ENCODE assay signal across 16 cellular contexts in genomic region chr11:117375960-117376359, GRCh38. TPM values are rescaled to one million over a fixed set of nuclear protein-coding genes. Genes with fewer than 3 reads are reported as not detected.
DNase-seq lines count a peak whose midpoint lies in the region; FAIRE-seq and TF ChIP-seq lines count a peak whose summit lies in the region.
"Had no signal": no experiment of that assay in that cellular context is flagged by ENCODE, and none has a peak within 500 bp of the region (broad histone marks: within the 10 kb centered on the region; RNA-seq: fewer than 3 reads in every experiment).

No MANE protein-coding gene starts in this region.

- no peaks in the 10 kb centered on the region for H3K4me1 ChIP-seq in astrocyte (ENCODE audit: insufficient read depth, low read length)

- in situ Hi-C loops in KBM-7 (cut with MboI; ENCODE audit: low pct_unique_long_range_greater_than_20kb, low sequenced_read_pairs), result no loop called here

- no peaks in the 10 kb centered on the region for H3K79me2 ChIP-seq in astrocyte (ENCODE audit: insufficient read depth, low read length)

- no peaks in the 10 kb centered on the region for H3K9me3 ChIP-seq in astrocyte (ENCODE audit: insufficient read depth, low read depth, low read length)
- H3K9me3 ChIP-seq: SK-N-SH had no signal

- no peak overlapping the region for H3K4me2 ChIP-seq in astrocyte (ENCODE audit: low read length)
- H3K4me2 ChIP-seq: SK-N-SH had no signal

- H3K4me1 Mint-ChIP-seq in astrocyte (ENCODE audit: low read depth, unreplicated experiment), result no peaks in the 10 kb centered on the region
- peaks cover 13% of the 10 kb centered on the region for H3K4me1 Mint-ChIP-seq in neural crest cell
- H3K4me1 Mint-ChIP-seq: B cell; CD4-positive, alpha-beta memory T cell had no signal

- no peak overlapping the region for H3K9ac ChIP-seq in astrocyte (ENCODE audit: low read length)
- H3K9ac ChIP-seq: SK-N-SH had no signal

- no peaks in the 10 kb centered on the region for H3K27me3 ChIP-seq in astrocyte (ENCODE audit: insufficient read depth, low read length)

- CTCF ChIA-PET in RWPE1 (lab: Yijun Ruan, JAX), result no interaction called here

- H3K9me3 Mint-ChIP-seq in astrocyte (ENCODE audit: unreplicated experiment), result no peaks in the 10 kb centered on the region
- no peaks in the 10 kb centered on the region for H3K9me3 Mint-ChIP-seq in neural crest cell
- H3K9me3 Mint-ChIP-seq: CD4-positive, alpha-beta memory T cell had no signal

- POLR2A ChIA-PET in RWPE1 (lab: Yijun Ruan, JAX; ENCODE audit: low non-redundant PET), result no interaction called here

- H3K27ac ChIP-seq in astrocyte (ENCODE audit: low read depth, low read length) (no peak overlapping the region), RWPE1 (no peak overlapping the region)

- H3K36me3 Mint-ChIP-seq in astrocyte (ENCODE audit: low read depth, unreplicated experiment), result peaks cover 47% of the 10 kb centered on the region
- peaks cover 20% of the 10 kb centered on the region for H3K36me3 Mint-ChIP-seq in neural crest cell (ENCODE audit: low read depth)

- H3K27ac Mint-ChIP-seq in astrocyte (ENCODE audit: unreplicated experiment) (no peak overlapping the region), neural crest cell (ENCODE audit: unreplicated experiment) (peak overlapping the region; percentile 60)
- H3K27ac Mint-ChIP-seq: B cell had no signal

- H3K27me3 Mint-ChIP-seq in astrocyte (ENCODE audit: low read depth, unreplicated experiment), result no peaks in the 10 kb centered on the region
- no peaks in the 10 kb centered on the region for H3K27me3 Mint-ChIP-seq in neural crest cell (ENCODE audit: low read depth)
- H3K27me3 Mint-ChIP-seq: B cell; CD4-positive, alpha-beta memory T cell had no signal

- peaks cover 25% of the 10 kb centered on the region for H3K36me3 ChIP-seq in astrocyte (ENCODE audit: insufficient read depth, low read length)

- no peak for TF ChIP-seq CTCF in astrocyte (IDR thresholded peaks at IDR 0.05; ENCODE audit: insufficient read depth, low read depth, low read length)
- TF ChIP-seq CTCF in neural crest cell (conservative IDR thresholded peaks at IDR 0.05), result no peak
- TF ChIP-seq CTCF in RWPE1 (conservative IDR thresholded peaks at IDR 0.05; ENCODE audit: low read depth), result no peak

- peaks cover 5% of the 10 kb centered on the region for H4K20me1 ChIP-seq in astrocyte (ENCODE audit: insufficient read depth, low read length)

- DNase-seq in NCI-H2171 treated with DMSO at 0.1 percent for 48 hours (lab: John Stamatoyannopoulos, UW) (peak; percentile 25), NCI-H2171 (lab: John Stamatoyannopoulos, UW) (no peak), NCI-H2227 (lab: John Stamatoyannopoulos, UW; ENCODE audit: unreplicated experiment) (peak; percentile 88), astrocyte (ENCODE audit: low read depth) (no peak), neural crest cell (ENCODE audit: low read depth, low spot score) (no peak), RWPE1 (ENCODE audit: low spot score) (no peak), KBM-7 (no peak)
- DNase-seq: ACHN; CD4-positive, alpha-beta memory T cell; GOT3; NCI-H2029 treated with DMSO at 0.1 percent for 48 hours; NCI-H526 treated with DMSO at 0.1 percent for 48 hours; SK-N-SH had no signal

- no peak overlapping the region for H3K4me3 ChIP-seq in astrocyte (ENCODE audit: insufficient read depth, low read depth, low read length)
- H3K4me3 ChIP-seq: K562 had no signal

- H3K4me3 Mint-ChIP-seq in astrocyte (ENCODE audit: unreplicated experiment) (peak overlapping the region; percentile 40), neural crest cell (no peak overlapping the region)
- H3K4me3 Mint-ChIP-seq: B cell; CD4-positive, alpha-beta memory T cell had no signal

- no peak overlapping the region for H2AFZ ChIP-seq in astrocyte (ENCODE audit: low read depth, low read length)

- no peak for FAIRE-seq in astrocyte (lab: Jason Lieb, UNC)
- FAIRE-seq: D721Med, K562 had no signal

RNA-seq across cellular contexts. Expression of gene CEP164, which starts 48.3 kb away (rescaled TPM):
- 36.1 and 40.5 TPM in 2 replicates for total RNA-seq in astrocyte
- total RNA-seq in neural crest cell, result 41.2 and 42.8 TPM in 2 replicates

RNA-seq across cellular contexts. Expression of gene BACE1, which starts 59.9 kb away (rescaled TPM):
- total RNA-seq in astrocyte, result 32.6 and 37.2 TPM in 2 replicates
- 30.4 and 30.7 TPM in 2 replicates for total RNA-seq in neural crest cell
- total RNA-seq: B cell had no signal

Comparison
In these comparisons a context has a peak if more than half of its experiments do, and no peak if none do; other contexts are left out.
1. DNase-seq: peak in NCI-H2171 treated with DMSO at 0.1 percent for 48 hours (single experiment) and NCI-H2227 (single experiment); none in NCI-H2171 (single experiment), astrocyte (single experiment), neural crest cell (single experiment), RWPE1 (single experiment) and KBM-7 (single experiment).